In the genomic region with DNA sequence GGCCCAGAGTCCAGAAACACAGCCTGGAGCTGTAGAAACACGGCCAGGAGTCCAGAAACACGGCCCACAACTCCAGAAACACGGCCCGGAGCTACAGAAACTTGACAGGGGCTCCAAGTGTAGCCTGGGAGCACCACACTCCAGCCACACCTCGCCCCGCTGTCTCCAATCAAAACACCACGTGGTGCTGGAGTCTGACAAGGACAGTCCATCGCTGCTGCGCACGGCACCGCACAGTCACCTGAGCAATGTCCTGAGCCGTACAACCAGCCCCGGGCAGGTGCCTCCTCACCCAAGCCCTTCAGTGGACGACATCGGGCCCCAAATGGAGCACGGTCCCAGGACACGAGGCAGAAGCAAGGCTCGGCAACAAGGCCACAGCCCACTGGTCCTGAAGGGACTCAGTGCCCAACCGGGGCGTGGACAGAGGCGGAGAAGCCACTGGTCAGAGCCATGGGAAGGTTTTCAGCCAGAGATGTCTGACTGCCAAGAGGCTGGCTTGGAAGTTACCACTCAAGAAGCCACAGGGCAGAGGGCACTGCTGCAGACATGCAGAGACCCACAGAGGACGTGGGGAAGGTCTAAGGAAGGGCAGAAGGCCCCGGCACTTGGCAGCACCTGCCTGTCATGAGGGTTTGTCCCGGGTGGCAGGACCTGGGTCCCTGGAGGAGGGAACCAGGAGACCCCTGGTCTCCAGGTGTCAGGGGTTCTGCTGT, we compare ENCODE assay signal across 18 cellular contexts. TPM values are rescaled to one million over a fixed set of nuclear protein-coding genes. Genes with fewer than 3 reads are reported as not detected.
A peak's percentile ranks its signal among the peaks of the same experiment; 100 is the strongest.
DNase-seq lines count a peak whose midpoint lies in the region; ATAC-seq and TF ChIP-seq lines count a peak whose summit lies in the region.
"Had no signal": no experiment of that assay in that cellular context is flagged by ENCODE, and none has a peak within 500 bp of the region (broad histone marks: within the 10 kb centered on the region; RNA-seq: fewer than 3 reads in every experiment).

No MANE protein-coding gene starts in this region.

- DNase-seq in right cardiac atrium (peak in 1 of 3 donors; percentile 41), left ventricle myocardium superior (no peak), esophagus squamous epithelium (lab: John Stamatoyannopoulos, UW) (no peak), sigmoid colon (no peak), vagina (ENCODE audit: extremely low spot score in 2 of 2) (no peak), NCI-H146 (lab: John Stamatoyannopoulos, UW) (no peak)
- DNase-seq: ACHN; activated CD8-positive, alpha-beta T cell treated with anti-CD3 and anti-CD28 coated beads for 36 hours; activated T-cell treated with anti-CD3 and anti-CD28 coated beads, Interleukin-2, amount 50 U/mL, for 1 hour; foreskin keratinocyte; NCI-H1417; NCI-H524 had no signal

- TF ChIP-seq POLR2A in esophagus squamous epithelium (IDR thresholded peaks at IDR 0.05) (no peak), sigmoid colon (IDR thresholded peaks at IDR 0.05) (no peak), vagina (IDR thresholded peaks at IDR 0.05) (no peak)

- no peak for ATAC-seq in right cardiac atrium
- no peak for ATAC-seq in left ventricle myocardium superior
- ATAC-seq in HG03025 (IDR thresholded peaks at IDR 0.05; ENCODE audit: low FRiP score, unreplicated experiment) = no peak
- ATAC-seq in GM21825 (IDR thresholded peaks at IDR 0.05; ENCODE audit: unreplicated experiment) = no peak
- ATAC-seq: activated CD4-positive, CD25-positive, alpha-beta regulatory T cell treated with anti-CD3 and anti-CD28 coated beads, Interleukin-2, amount 50 U/mL, for 24 hours; activated CD8-positive, alpha-beta T cell treated with anti-CD3 and anti-CD28 coated beads for 36 hours; foreskin keratinocyte had no signal

- intact Hi-C loops in right cardiac atrium (cut with DNase I) = no loop called here
- intact Hi-C loops in left ventricle myocardium superior (cut with micrococcal nuclease) = no loop called here
- intact Hi-C loops in esophagus squamous epithelium (cut with DNase I) = no loop called here
- intact Hi-C loops in sigmoid colon (cut with DNase I) = no loop called here
- intact Hi-C loops in vagina (cut with DNase I) = no loop called here

- H3K27ac ChIP-seq in right cardiac atrium (ENCODE audit: low read length) (peak overlapping the region; percentile 23), esophagus squamous epithelium (peak overlapping the region; percentile 9 to 73 (median 54)), sigmoid colon (peak overlapping the region; percentile 21 to 54 (median 31)), vagina (no peak overlapping the region)
- H3K27ac ChIP-seq: C4-2B, foreskin keratinocyte, HL-60, RWPE1 had no signal

- H3K27me3 ChIP-seq in right cardiac atrium (ENCODE audit: control insufficient read depth, insufficient read depth) (no peaks in the 10 kb centered on the region), esophagus squamous epithelium (no peaks in the 10 kb centered on the region), sigmoid colon (no peaks in the 10 kb centered on the region), vagina (no peaks in the 10 kb centered on the region)
- H3K27me3 ChIP-seq: foreskin keratinocyte had no signal

- H3K4me1 ChIP-seq in right cardiac atrium (ENCODE audit: control insufficient read depth, insufficient read depth, low read length) = no peaks in the 10 kb centered on the region
- H3K4me1 ChIP-seq in esophagus squamous epithelium = no peaks in the 10 kb centered on the region
- no peaks in the 10 kb centered on the region for H3K4me1 ChIP-seq in sigmoid colon
- no peaks in the 10 kb centered on the region for H3K4me1 ChIP-seq in vagina
- H3K4me1 ChIP-seq: foreskin keratinocyte had no signal

- H3K9me3 ChIP-seq in right cardiac atrium (ENCODE audit: control insufficient read depth, low read length) (no peaks in the 10 kb centered on the region), esophagus squamous epithelium (no peaks in the 10 kb centered on the region), sigmoid colon (no peaks in the 10 kb centered on the region), vagina (no peaks in the 10 kb centered on the region)

- 78% methylated on average over 24 of the region's 24 CpGs for WGBS in right cardiac atrium
- 83 to 85% methylated on average over 9 to 12 of the region's 24 CpGs for WGBS in esophagus squamous epithelium, 2 donors
- 93 to 94% methylated on average over 24 of the region's 24 CpGs for WGBS in sigmoid colon, 2 donors

- H3K36me3 ChIP-seq in esophagus squamous epithelium (peaks cover 45 to 91% (median 54%) of the 10 kb centered on the region in 3 donors), sigmoid colon (peaks cover 20 to 78% (median 41%) of the 10 kb centered on the region in 4 donors), vagina (peaks cover 4 to 52% of the 10 kb centered on the region in 2 donors)

- H3K4me3 ChIP-seq in right cardiac atrium (ENCODE audit: low read length) (peak overlapping the region; percentile 34), esophagus squamous epithelium (peak overlapping the region; percentile 7 to 42 (median 26)), sigmoid colon (peak overlapping the region in 3 of 4 donors; percentile 24 to 32 (median 24)), vagina (peak overlapping the region; percentile 27 to 28)

- TF ChIP-seq EP300 in sigmoid colon (IDR thresholded peaks at IDR 0.05) = no peak

- no peak for TF ChIP-seq CTCF in esophagus squamous epithelium (IDR thresholded peaks at IDR 0.05)
- TF ChIP-seq CTCF in sigmoid colon (IDR thresholded peaks at IDR 0.05) = no peak
- TF ChIP-seq CTCF in vagina (IDR thresholded peaks at IDR 0.05) = no peak

RNA-seq across cellular contexts. Expression of gene PLPP2, which starts 19.7 kb away (rescaled TPM):
- under 1 TPM; 0.26 to 0.89 (median 0.54) TPM for total RNA-seq in right cardiac atrium
- polyA plus RNA-seq in right cardiac atrium = 0.48 TPM
- total RNA-seq in left ventricle myocardium superior = 0.27 TPM
- 10 to 100 TPM; 12.1 to 82.5 (median 36.8) TPM for total RNA-seq in esophagus squamous epithelium
- 1 to 10 TPM; 1.6 to 3.6 (median 2.3) TPM for total RNA-seq in sigmoid colon
- polyA plus RNA-seq in sigmoid colon = 100 to 1,000 TPM in 1 of 3 donors, 10 to 100 TPM in 2; 22.2 to 111 (median 29.6) TPM
- total RNA-seq in vagina = 49.4 TPM

RNA-seq across cellular contexts. Expression of gene MIER2, which starts 33.7 kb away (rescaled TPM):
- total RNA-seq in right cardiac atrium (10 to 100 TPM; 14.7 to 23.1 (median 18.9) TPM), left ventricle myocardium superior (20.0 TPM), esophagus squamous epithelium (10 to 100 TPM; 11.7 to 31.5 (median 14.9) TPM), sigmoid colon (10 to 100 TPM; 11.4 to 31.9 (median 13.0) TPM), vagina (30.7 TPM)
- polyA plus RNA-seq in right cardiac atrium (15.1 TPM), sigmoid colon (10 to 100 TPM in 1 of 3 donors, 1 to 10 TPM in 2; 6.6 to 15.5 (median 7.4) TPM)
